ENCODE assay signal across 8 cellular contexts in the genomic region with DNA sequence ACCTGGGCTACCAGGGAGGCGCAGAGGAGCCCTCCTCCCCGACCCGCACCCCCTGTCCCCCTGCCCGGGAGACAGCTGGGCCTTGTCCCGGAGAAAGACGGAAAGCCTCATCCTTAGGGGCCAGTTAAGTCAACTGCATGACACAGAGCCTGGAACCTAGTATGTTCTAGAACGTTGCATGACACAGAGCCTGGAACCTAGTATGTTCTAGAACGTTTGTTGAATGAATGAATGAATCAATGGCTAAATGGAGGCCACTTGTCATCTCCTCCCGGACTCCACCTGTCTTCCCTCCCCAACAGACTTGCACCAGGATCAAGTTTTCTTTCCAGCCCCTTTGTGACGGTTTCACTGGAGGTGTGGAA. TPM values are rescaled to one million over a fixed set of nuclear protein-coding genes. Genes with fewer than 3 reads are reported as not detected.
A peak's percentile ranks its signal among the peaks of the same experiment; 100 is the strongest.
DNase-seq lines count a peak whose midpoint lies in the region; ATAC-seq and TF ChIP-seq lines count a peak whose summit lies in the region.

No MANE protein-coding gene starts in this region.

- H3K27me3 ChIP-seq in HUES64 (ENCODE audit: insufficient read depth, low read length): peaks cover 19% of the 10 kb centered on the region
- peaks cover 9% of the 10 kb centered on the region for H3K27me3 ChIP-seq in lower lobe of right lung (ENCODE audit: low read depth)

- H3K27ac Mint-ChIP-seq in stimulated activated naive B cell treated with anti-CD40 and anti-IgM and Interleukin-4, amounts not matched to agents 10 μg/mL and 1 μg/mL and 100 μg/mL, for 72 hours: no peak overlapping the region

- H3K36me3 ChIP-seq in HUES64 (ENCODE audit: insufficient read depth, low read length) (no peaks in the 10 kb centered on the region), lower lobe of right lung (no peaks in the 10 kb centered on the region)

- H3K9ac ChIP-seq in HUES64 (ENCODE audit: low read depth, low read length): no peak overlapping the region

- ATAC-seq in lower lobe of right lung: no peak
- no peak for ATAC-seq in stimulated activated naive B cell treated with anti-CD40 and anti-IgM and Interleukin-4, amounts not matched to agents 10 μg/mL and 1 μg/mL and 100 μg/mL, for 72 hours (replicated peaks)

- intact Hi-C loops in lower lobe of right lung (cut with DNase I): no loop called here

- 39% methylated on average over 9 of the region's 10 CpGs for WGBS in HUES64

- peaks cover 6 to 9% of the 10 kb centered on the region in 2 donors for H3K4me1 Mint-ChIP-seq in stimulated activated naive B cell treated with anti-CD40 and anti-IgM and Interleukin-4, amounts not matched to agents 10 μg/mL and 1 μg/mL and 100 μg/mL, for 72 hours

- H3K4me3 ChIP-seq in HUES64 (ENCODE audit: low read length) (peak overlapping the region; percentile 36), cardiac fibroblast (replicated peaks in 1 of 2; ENCODE audit: low read depth in 2 of 2, low read length in 2 of 2) (peak overlapping the region; percentile 47 to 52), lower lobe of right lung (peak overlapping the region; percentile 62)

- peaks cover 25 to 32% of the 10 kb centered on the region in 2 donors for H3K27me3 Mint-ChIP-seq in stimulated activated naive B cell treated with anti-CD40 and anti-IgM and Interleukin-4, amounts not matched to agents 10 μg/mL and 1 μg/mL and 100 μg/mL, for 72 hours

- no peaks in the 10 kb centered on the region for H3K9me3 Mint-ChIP-seq in stimulated activated naive B cell treated with anti-CD40 and anti-IgM and Interleukin-4, amounts not matched to agents 10 μg/mL and 1 μg/mL and 100 μg/mL, for 72 hours

- TF ChIP-seq CTCF in cardiac fibroblast (IDR thresholded peaks at IDR 0.05; ENCODE audit: low read depth, low read length) (no peak), lower lobe of right lung (IDR thresholded peaks at IDR 0.05) (no peak)

- H3K4me1 ChIP-seq in HUES64 (ENCODE audit: insufficient read depth, low read length): peaks cover 9% of the 10 kb centered on the region
- H3K4me1 ChIP-seq in lower lobe of right lung: peaks cover 7% of the 10 kb centered on the region

- DNase-seq in cardiac fibroblast (ENCODE audit: low read depth in 2 of 2): peak in 1 of 2 donors; percentile 9
- DNase-seq in lower lobe of right lung: no peak
- DNase-seq in stimulated activated naive B cell treated with anti-CD40 and anti-IgM and Interleukin-4, amounts not matched to agents 10 μg/mL and 1 μg/mL and 100 μg/mL, for 72 hours: no peak
- DNase-seq in NCI-H2196 (lab: John Stamatoyannopoulos, UW; ENCODE audit: unreplicated experiment): no peak
- DNase-seq in NCI-H1048 (lab: John Stamatoyannopoulos, UW): no peak
- DNase-seq in NK-92 (lab: John Stamatoyannopoulos, UW; ENCODE audit: unreplicated experiment): no peak
- no peak for DNase-seq in activated effector memory CD4-positive, alpha-beta T cell treated with anti-CD3 and anti-CD28 coated beads, Interleukin-2, amount 50 U/mL, for 16 hours

- H3K27ac ChIP-seq in HUES64 (ENCODE audit: low read depth, low read length) (no peak overlapping the region), lower lobe of right lung (peak overlapping the region; percentile 22)

- H3K9me3 ChIP-seq in HUES64 (ENCODE audit: insufficient read depth, low read depth, low read length) (no peaks in the 10 kb centered on the region), lower lobe of right lung (no peaks in the 10 kb centered on the region)

- H3K36me3 Mint-ChIP-seq in stimulated activated naive B cell treated with anti-CD40 and anti-IgM and Interleukin-4, amounts not matched to agents 10 μg/mL and 1 μg/mL and 100 μg/mL, for 72 hours: no peaks in the 10 kb centered on the region

- H3K4me3 Mint-ChIP-seq in stimulated activated naive B cell treated with anti-CD40 and anti-IgM and Interleukin-4, amounts not matched to agents 10 μg/mL and 1 μg/mL and 100 μg/mL, for 72 hours: peak overlapping the region; percentile 41 to 50

RNA-seq across cellular contexts. Expression of a gene that starts 0.7 kb away (rescaled TPM):
- polyA plus RNA-seq in HUES64 (2013, experiment 1 of 2): 5.2 TPM
- 5.2 TPM for polyA plus RNA-seq in HUES64 (2013, experiment 2 of 2)
- total RNA-seq in lower lobe of right lung: 3.7 TPM
